ENCODE assay signal across 8 cellular contexts in genomic region chr17:44221072-44221861, GRCh38. TPM values are rescaled to one million over a fixed set of nuclear protein-coding genes. Genes with fewer than 3 reads are reported as not detected.
DNase-seq lines count a peak whose midpoint lies in the region; ATAC-seq and TF ChIP-seq lines count a peak whose summit lies in the region.

No MANE protein-coding gene starts in this region.

- H3K4me3 Mint-ChIP-seq in nephron, result peak overlapping the region; percentile 87 to 93 (median 91)

- peak; percentile 74 for DNase-seq in MM.1S
- peak; percentile 83 for DNase-seq in RWPE2 (ENCODE audit: low spot score)
- DNase-seq in activated naive CD4-positive, alpha-beta T cell (lab: John Stamatoyannopoulos, UW), result peak in 3 of 4 experiments; percentile 33 to 52 (median 45)
- peak in 1 of 2 donors; percentile 62 for DNase-seq in foreskin keratinocyte
- DNase-seq in tibial nerve (ENCODE audit: low spot score in 2 of 2), result peak; percentile 54 to 55

- H3K9me3 Mint-ChIP-seq in nephron, result no peaks in the 10 kb centered on the region

- H3K4me1 ChIP-seq in DOHH2 (ENCODE audit: control insufficient read depth, low read length) (peaks cover 23% of the 10 kb centered on the region), MM.1S (ENCODE audit: low read length) (peaks cover 10% of the 10 kb centered on the region), RWPE2 (ENCODE audit: insufficient read depth, poor library complexity, severe bottlenecking) (peaks cover 19% of the 10 kb centered on the region), foreskin keratinocyte (peaks cover 16% of the 10 kb centered on the region), tibial nerve (peaks cover 4 to 49% (median 38%) of the 10 kb centered on the region in 4 donors)

- H3K36me3 Mint-ChIP-seq in nephron (ENCODE audit: low read depth), result peaks cover 13% of the 10 kb centered on the region

- H4K20me1 ChIP-seq in DOHH2 (ENCODE audit: control insufficient read depth, insufficient read depth, low read depth, low read length) (no peaks in the 10 kb centered on the region), MM.1S (ENCODE audit: insufficient read depth, low read length) (no peaks in the 10 kb centered on the region)

- peak in 1 of 2 donors; percentile 27 for TF ChIP-seq EP300 in tibial nerve (IDR thresholded peaks at IDR 0.05)

- peak; percentile 32 for ATAC-seq in RWPE2 (ENCODE audit: low read depth)
- ATAC-seq in foreskin keratinocyte, result peak; percentile 5
- ATAC-seq in GM18511 (IDR thresholded peaks at IDR 0.05; ENCODE audit: unreplicated experiment), result no peak

- H3K27ac ChIP-seq in DOHH2 (ENCODE audit: low read depth, low read length) (peak overlapping the region; percentile 82), MM.1S (ENCODE audit: low read length) (peak overlapping the region; percentile 65; the same call in 1 of the 2 replicates), RWPE2 (ENCODE audit: poor library complexity, severe bottlenecking) (peak overlapping the region; percentile 95), foreskin keratinocyte (peak overlapping the region; percentile 38), tibial nerve (peak overlapping the region; percentile 95 to 99 (median 98))

- H3K4me3 ChIP-seq in DOHH2 (ENCODE audit: low read length) (peak overlapping the region; percentile 78), MM.1S (ENCODE audit: low read length) (peak overlapping the region; percentile 86), RWPE2 (ENCODE audit: severe bottlenecking) (peak overlapping the region; percentile 83), tibial nerve (peak overlapping the region; percentile 76 to 95 (median 81))

- H3K9me2 ChIP-seq in DOHH2 (replicated peaks; ENCODE audit: control insufficient read depth, low read length) (no peaks in the 10 kb centered on the region), MM.1S (replicated peaks; ENCODE audit: insufficient read depth, low read length) (no peaks in the 10 kb centered on the region)

- TF ChIP-seq CTCF in DOHH2 (IDR thresholded peaks at IDR 0.05; ENCODE audit: low read depth, low read length, poor library complexity, severe bottlenecking) (peak; percentile 21), MM.1S (IDR thresholded peaks at IDR 0.05; ENCODE audit: low read length) (no peak), RWPE2 (IDR thresholded peaks at IDR 0.05; ENCODE audit: poor library complexity, severe bottlenecking) (no peak), foreskin keratinocyte (conservative IDR thresholded peaks at IDR 0.05) (no peak), nephron (IDR thresholded peaks at IDR 0.05; ENCODE audit: unreplicated experiment in 3 of 3) (no peak), tibial nerve (IDR thresholded peaks at IDR 0.05) (peak in 1 of 5 experiments; percentile 4)

- peak overlapping the region; percentile 72 for H3K9ac ChIP-seq in MM.1S (ENCODE audit: low read length)

- 1% methylated on average over 31 to 50 of the region's 54 CpGs for WGBS in tibial nerve, 2 donors

- peak overlapping the region; percentile 86 to 99 (median 96) for H3K27ac Mint-ChIP-seq in nephron

- H3K4me1 Mint-ChIP-seq in nephron, result peaks cover 30% of the 10 kb centered on the region

- no peak for TF ChIP-seq POLR2A in tibial nerve (IDR thresholded peaks at IDR 0.05)

- H3F3A ChIP-seq in DOHH2 (ENCODE audit: control insufficient read depth, insufficient read depth) (peaks cover 15% of the 10 kb centered on the region), MM.1S (ENCODE audit: insufficient read depth, low read length) (peaks cover 29% of the 10 kb centered on the region; the same call in 1 of the 2 replicates)

- peak overlapping the region; percentile 91 for H2AFZ ChIP-seq in MM.1S (ENCODE audit: low read length)

- H3K27me3 ChIP-seq in DOHH2 (ENCODE audit: control insufficient read depth, low read length), result no peaks in the 10 kb centered on the region
- no peaks in the 10 kb centered on the region for H3K27me3 ChIP-seq in MM.1S (replicated peaks; ENCODE audit: insufficient read depth, low read length)
- no peaks in the 10 kb centered on the region for H3K27me3 ChIP-seq in RWPE2 (ENCODE audit: insufficient read depth, poor library complexity, severe bottlenecking)
- H3K27me3 ChIP-seq in foreskin keratinocyte, result no peaks in the 10 kb centered on the region
- no peaks in the 10 kb centered on the region for H3K27me3 ChIP-seq in tibial nerve

- H3K9me3 ChIP-seq in DOHH2 (ENCODE audit: control insufficient read depth, insufficient read depth, low read length), result no peaks in the 10 kb centered on the region
- no peaks in the 10 kb centered on the region for H3K9me3 ChIP-seq in MM.1S (replicated peaks; ENCODE audit: insufficient read depth, low read length)
- no peaks in the 10 kb centered on the region for H3K9me3 ChIP-seq in RWPE2 (ENCODE audit: severe bottlenecking)
- H3K9me3 ChIP-seq in tibial nerve, result no peaks in the 10 kb centered on the region

- H3K27me3 Mint-ChIP-seq in nephron (ENCODE audit: low read depth), result no peaks in the 10 kb centered on the region

- H3K79me2 ChIP-seq in DOHH2 (ENCODE audit: control insufficient read depth, low read length) (peaks cover 46% of the 10 kb centered on the region), MM.1S (ENCODE audit: low read length) (peaks cover 39% of the 10 kb centered on the region)

- H3K4me2 ChIP-seq in DOHH2 (ENCODE audit: low read length) (peak overlapping the region; percentile 88), MM.1S (ENCODE audit: low read depth, low read length) (peak overlapping the region; percentile 99)

- H3K36me3 ChIP-seq in DOHH2 (ENCODE audit: control insufficient read depth, low read length) (peaks cover 26% of the 10 kb centered on the region), MM.1S (replicated peaks; ENCODE audit: insufficient read depth, low read length) (0 out of 2 replicates have a peak, but pooled peaks cover 2% of the 10 kb centered on the region), RWPE2 (ENCODE audit: low read depth) (peaks cover 12% of the 10 kb centered on the region), tibial nerve (peaks cover 0 to 4% (median 0%) of the 10 kb centered on the region in 3 donors)

RNA-seq across cellular contexts. Expression of gene UBTF, which starts 1.8 kb away (rescaled TPM):
- 49.8 and 56.0 TPM in 2 replicates for total RNA-seq in foreskin keratinocyte
- 28.8 and 32.1 TPM in 2 replicates for polyA plus RNA-seq in foreskin keratinocyte
- 10 to 100 TPM; 65.7 to 71.9 (median 69.3) TPM for total RNA-seq in tibial nerve

RNA-seq across cellular contexts. Expression of gene ATXN7L3, which starts 21.6 kb away (rescaled TPM):
- 43.5 and 45.3 TPM in 2 replicates for total RNA-seq in foreskin keratinocyte
- polyA plus RNA-seq in foreskin keratinocyte, result 26.6 and 28.7 TPM in 2 replicates
- total RNA-seq in tibial nerve, result 10 to 100 TPM; 40.9 to 60.4 (median 52.7) TPM

RNA-seq across cellular contexts. Expression of gene TMUB2, which starts 34.5 kb away (rescaled TPM):
- total RNA-seq in foreskin keratinocyte, result 20.3 and 20.4 TPM in 2 replicates
- polyA plus RNA-seq in foreskin keratinocyte, result 23.7 and 25.7 TPM in 2 replicates
- total RNA-seq in tibial nerve, result 10 to 100 TPM; 28.6 to 41.2 (median 35.6) TPM

RNA-seq across cellular contexts. Expression of gene SLC4A1, which starts 46.7 kb away (rescaled TPM):
- total RNA-seq in foreskin keratinocyte, result not detected in 2 replicates
- not detected in 2 replicates for polyA plus RNA-seq in foreskin keratinocyte
- under 1 TPM in 1 of 4 donors, not detected in 3; 0.21 TPM for total RNA-seq in tibial nerve

RNA-seq across cellular contexts. Expression of gene ASB16, which starts 50.8 kb away (rescaled TPM):
- total RNA-seq in foreskin keratinocyte, result not detected in 2 replicates
- not detected in 2 replicates for polyA plus RNA-seq in foreskin keratinocyte
- 1 to 10 TPM in 1 of 4 donors, not detected in 3; 2.7 TPM for total RNA-seq in tibial nerve

Comparison
In these comparisons a context has a peak if more than half of its experiments do, and no peak if none do; other contexts are left out.
1. H3K27ac ChIP-seq: peak in every context shown above with its lines; median percentile 98 in tibial nerve; 95 in RWPE2; 82 in DOHH2; 65 in MM.1S; 38 in foreskin keratinocyte.